1 cellular context compared by ENCODE assay signal in the genomic region with DNA sequence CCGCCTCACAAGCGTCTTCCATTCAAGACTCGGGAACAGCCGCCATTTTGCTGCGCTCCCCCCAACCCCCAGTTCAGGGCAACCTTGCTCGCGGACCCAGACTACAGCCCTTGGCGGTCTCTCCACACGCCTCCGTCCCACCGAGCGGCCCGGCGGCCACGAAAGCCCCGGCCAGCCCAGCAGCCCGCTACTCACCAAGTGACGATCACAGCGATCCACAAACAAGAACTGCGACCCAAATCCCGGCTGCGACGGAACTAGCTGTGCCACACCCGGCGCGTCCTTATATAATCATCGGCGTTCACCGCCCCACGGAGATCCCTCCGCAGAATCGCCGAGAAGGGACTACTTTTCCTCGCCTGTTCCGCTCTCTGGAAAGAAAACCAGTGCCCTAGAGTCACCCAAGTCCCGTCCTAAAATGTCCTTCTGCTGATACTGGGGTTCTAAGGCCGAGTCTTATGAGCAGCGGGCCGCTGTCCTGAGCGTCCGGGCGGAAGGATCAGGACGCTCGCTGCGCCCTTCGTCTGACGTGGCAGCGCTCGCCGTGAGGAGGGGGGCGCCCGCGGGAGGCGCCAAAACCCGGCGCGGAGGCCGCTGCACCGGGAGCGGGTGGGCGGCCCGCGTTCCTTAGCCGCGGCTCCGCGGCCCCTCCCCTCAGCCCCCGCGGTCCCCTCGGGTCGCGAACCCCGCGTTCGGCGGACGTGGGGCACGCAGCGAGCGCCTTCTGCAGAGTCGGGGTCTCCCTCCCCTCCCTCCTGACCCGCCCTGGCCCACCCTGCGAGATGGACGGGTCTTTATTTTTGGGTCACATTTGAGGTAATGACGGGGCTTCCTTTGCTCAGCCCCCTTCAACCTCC.
TF ChIP-seq lines count a peak whose summit lies in the region.

Gene UBC, minus strand, starts transcription at position 259 of the 857 bp plus-strand sequence. CDS start 879 bp downstream, outside the sequence.

TF ChIP-seq in HepG2, 621 proteins besides CTCF, POLR2A, EP300 and RAD21 (continued from another document and continues in another):
- no peak for TF ChIP-seq ZNF318 (CRISPR knock-in tag; IDR thresholded peaks at IDR 0.05)
- peak; percentile 65 for TF ChIP-seq RFX5 (IDR thresholded peaks at IDR 0.05; ENCODE audit: low read depth, low read length)
- TF ChIP-seq, protein P1, sequence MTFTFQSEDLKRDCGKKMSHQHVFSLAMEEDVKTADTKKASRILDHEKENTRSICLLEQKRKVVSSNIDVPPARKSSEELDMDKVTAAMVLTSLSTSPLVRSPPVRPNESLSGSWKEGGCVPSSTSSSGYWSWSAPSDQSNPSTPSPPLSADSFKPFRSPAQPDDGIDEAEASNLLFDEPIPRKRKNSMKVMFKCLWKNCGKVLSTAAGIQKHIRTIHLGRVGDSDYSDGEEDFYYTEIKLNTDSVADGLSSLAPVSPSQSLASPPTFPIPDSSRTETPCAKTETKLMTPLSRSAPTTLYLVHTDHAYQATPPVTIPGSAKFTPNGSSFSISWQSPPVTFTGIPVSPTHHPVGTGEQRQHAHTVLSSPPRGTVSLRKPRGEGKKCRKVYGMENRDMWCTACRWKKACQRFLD (CRISPR knock-in tag; IDR thresholded peaks at IDR 0.05; ENCODE audit: borderline replicate concordance), result no peak
- peak; percentile 98 for TF ChIP-seq MAZ (IDR thresholded peaks at IDR 0.05; ENCODE audit: borderline replicate concordance, low read depth, low read length)
- TF ChIP-seq MAZ (CRISPR knock-in tag; IDR thresholded peaks at IDR 0.05; ENCODE audit: low read depth), result peak; percentile 88
- TF ChIP-seq ZNF598 (CRISPR knock-in tag; IDR thresholded peaks at IDR 0.05; ENCODE audit: borderline replicate concordance), result peak; percentile 98
- TF ChIP-seq ZNF530 (CRISPR knock-in tag; IDR thresholded peaks at IDR 0.05; ENCODE audit: low read depth), result no peak
- TF ChIP-seq ZNF253 (CRISPR knock-in tag; IDR thresholded peaks at IDR 0.05; ENCODE audit: borderline replicate concordance), result no peak
- TF ChIP-seq SMARCE1 (IDR thresholded peaks at IDR 0.05; ENCODE audit: borderline replicate concordance), result no peak
- peak; percentile 89 for TF ChIP-seq CHD2 (IDR thresholded peaks at IDR 0.05; ENCODE audit: low read depth, low read length)
- TF ChIP-seq REXO4 (CRISPR knock-in tag; IDR thresholded peaks at IDR 0.05; ENCODE audit: borderline replicate concordance), result no peak
- TF ChIP-seq SIN3A (IDR thresholded peaks at IDR 0.05; ENCODE audit: borderline replicate concordance, low read depth, low read length), result peak; percentile 94
- TF ChIP-seq ZMYM4 (CRISPR knock-in tag; IDR thresholded peaks at IDR 0.05), result peak; percentile 92
- peak; percentile 75 for TF ChIP-seq ZNF235 (CRISPR knock-in tag; IDR thresholded peaks at IDR 0.05; ENCODE audit: borderline replicate concordance)
- TF ChIP-seq U2AF2 (IDR thresholded peaks at IDR 0.05; ENCODE audit: low read depth, low read length), result peak; percentile 85; the same call in 1 of the 2 replicates
- peak; percentile 98 for TF ChIP-seq ZNF670 (CRISPR knock-in tag; IDR thresholded peaks at IDR 0.05; ENCODE audit: borderline replicate concordance)
- peak; percentile 81; the same call in 1 of the 2 replicates for TF ChIP-seq KLF15 (CRISPR knock-in tag; IDR thresholded peaks at IDR 0.05; ENCODE audit: borderline replicate concordance)
- TF ChIP-seq, protein P2, sequence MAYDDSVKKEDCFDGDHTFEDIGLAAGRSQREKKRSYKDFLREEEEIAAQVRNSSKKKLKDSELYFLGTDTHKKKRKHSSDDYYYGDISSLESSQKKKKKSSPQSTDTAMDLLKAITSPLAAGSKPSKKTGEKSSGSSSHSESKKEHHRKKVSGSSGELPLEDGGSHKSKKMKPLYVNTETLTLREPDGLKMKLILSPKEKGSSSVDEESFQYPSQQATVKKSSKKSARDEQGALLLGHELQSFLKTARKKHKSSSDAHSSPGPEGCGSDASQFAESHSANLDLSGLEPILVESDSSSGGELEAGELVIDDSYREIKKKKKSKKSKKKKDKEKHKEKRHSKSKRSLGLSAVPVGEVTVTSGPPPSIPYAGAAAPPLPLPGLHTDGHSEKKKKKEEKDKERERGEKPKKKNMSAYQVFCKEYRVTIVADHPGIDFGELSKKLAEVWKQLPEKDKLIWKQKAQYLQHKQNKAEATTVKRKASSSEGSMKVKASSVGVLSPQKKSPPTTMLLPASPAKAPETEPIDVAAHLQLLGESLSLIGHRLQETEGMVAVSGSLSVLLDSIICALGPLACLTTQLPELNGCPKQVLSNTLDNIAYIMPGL (CRISPR knock-in tag; IDR thresholded peaks at IDR 0.05; ENCODE audit: borderline replicate concordance in 1 of 2, low read depth in 1 of 2), result peak; percentile 81 to 90; a peak in 3 of 4 replicates
- no peak for TF ChIP-seq NONO (IDR thresholded peaks at IDR 0.05)
- TF ChIP-seq NONO (CRISPR knock-in tag; conservative IDR thresholded peaks at IDR 0.05), result peak; percentile 91
- TF ChIP-seq SPEN (CRISPR knock-in tag; IDR thresholded peaks at IDR 0.05; ENCODE audit: low read depth), result peak; percentile 96
- TF ChIP-seq, protein P3, sequence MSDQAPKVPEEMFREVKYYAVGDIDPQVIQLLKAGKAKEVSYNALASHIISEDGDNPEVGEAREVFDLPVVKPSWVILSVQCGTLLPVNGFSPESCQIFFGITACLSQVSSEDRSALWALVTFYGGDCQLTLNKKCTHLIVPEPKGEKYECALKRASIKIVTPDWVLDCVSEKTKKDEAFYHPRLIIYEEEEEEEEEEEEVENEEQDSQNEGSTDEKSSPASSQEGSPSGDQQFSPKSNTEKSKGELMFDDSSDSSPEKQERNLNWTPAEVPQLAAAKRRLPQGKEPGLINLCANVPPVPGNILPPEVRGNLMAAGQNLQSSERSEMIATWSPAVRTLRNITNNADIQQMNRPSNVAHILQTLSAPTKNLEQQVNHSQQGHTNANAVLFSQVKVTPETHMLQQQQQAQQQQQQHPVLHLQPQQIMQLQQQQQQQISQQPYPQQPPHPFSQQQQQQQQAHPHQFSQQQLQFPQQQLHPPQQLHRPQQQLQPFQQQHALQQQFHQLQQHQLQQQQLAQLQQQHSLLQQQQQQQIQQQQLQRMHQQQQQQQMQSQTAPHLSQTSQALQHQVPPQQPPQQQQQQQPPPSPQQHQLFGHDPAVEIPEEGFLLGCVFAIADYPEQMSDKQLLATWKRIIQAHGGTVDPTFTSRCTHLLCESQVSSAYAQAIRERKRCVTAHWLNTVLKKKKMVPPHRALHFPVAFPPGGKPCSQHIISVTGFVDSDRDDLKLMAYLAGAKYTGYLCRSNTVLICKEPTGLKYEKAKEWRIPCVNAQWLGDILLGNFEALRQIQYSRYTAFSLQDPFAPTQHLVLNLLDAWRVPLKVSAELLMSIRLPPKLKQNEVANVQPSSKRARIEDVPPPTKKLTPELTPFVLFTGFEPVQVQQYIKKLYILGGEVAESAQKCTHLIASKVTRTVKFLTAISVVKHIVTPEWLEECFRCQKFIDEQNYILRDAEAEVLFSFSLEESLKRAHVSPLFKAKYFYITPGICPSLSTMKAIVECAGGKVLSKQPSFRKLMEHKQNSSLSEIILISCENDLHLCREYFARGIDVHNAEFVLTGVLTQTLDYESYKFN (CRISPR knock-in tag; conservative IDR thresholded peaks at IDR 0.05), result peak; percentile 63; the same call in 1 of the 2 replicates
- TF ChIP-seq ZNF30 (CRISPR knock-in tag; IDR thresholded peaks at IDR 0.05), result 0 out of 2 replicates have a peak, but pooled peaks have one; percentile 42
- TF ChIP-seq ZNF792 (CRISPR knock-in tag; IDR thresholded peaks at IDR 0.05), result peak; percentile 36; the same call in 1 of the 2 replicates
- TF ChIP-seq ZNF891 (CRISPR knock-in tag; IDR thresholded peaks at IDR 0.05), result peak; percentile 97
- TF ChIP-seq ZSCAN12 (CRISPR knock-in tag; IDR thresholded peaks at IDR 0.05), result 0 out of 2 replicates have a peak, but pooled peaks have one; percentile 39
- TF ChIP-seq ZNF101 (CRISPR knock-in tag; IDR thresholded peaks at IDR 0.05; ENCODE audit: borderline replicate concordance, low read depth), result no peak
- TF ChIP-seq ZFP41 (CRISPR knock-in tag; IDR thresholded peaks at IDR 0.05; ENCODE audit: borderline replicate concordance), result no peak; the same call in 1 of the 2 replicates
- peak; percentile 97 for TF ChIP-seq TBX2 (CRISPR knock-in tag; IDR thresholded peaks at IDR 0.05; ENCODE audit: borderline replicate concordance)
- peak; percentile 52; the same call in 1 of the 2 replicates for TF ChIP-seq ZNF720 (CRISPR knock-in tag; IDR thresholded peaks at IDR 0.05)
- TF ChIP-seq NFKB2 (CRISPR knock-in tag; IDR thresholded peaks at IDR 0.05; ENCODE audit: borderline replicate concordance), result peak; percentile 93
- peak; percentile 86 for TF ChIP-seq LBX2 (CRISPR knock-in tag; IDR thresholded peaks at IDR 0.05; ENCODE audit: borderline replicate concordance)
- TF ChIP-seq TFE3 (CRISPR knock-in tag; IDR thresholded peaks at IDR 0.05), result peak; percentile 65
- TF ChIP-seq SSRP1 (CRISPR knock-in tag; IDR thresholded peaks at IDR 0.05), result peak; percentile 98
- no peak for TF ChIP-seq MTF1 (CRISPR knock-in tag; IDR thresholded peaks at IDR 0.05)
- TF ChIP-seq MYNN (CRISPR knock-in tag; IDR thresholded peaks at IDR 0.05; ENCODE audit: low read depth), result no peak
- peak; percentile 47; the same call in 1 of the 2 replicates for TF ChIP-seq ZKSCAN8 (CRISPR knock-in tag; IDR thresholded peaks at IDR 0.05; ENCODE audit: borderline replicate concordance)
